Comparison of ENCODE assay signal across 24 cellular contexts in the genomic region with DNA sequence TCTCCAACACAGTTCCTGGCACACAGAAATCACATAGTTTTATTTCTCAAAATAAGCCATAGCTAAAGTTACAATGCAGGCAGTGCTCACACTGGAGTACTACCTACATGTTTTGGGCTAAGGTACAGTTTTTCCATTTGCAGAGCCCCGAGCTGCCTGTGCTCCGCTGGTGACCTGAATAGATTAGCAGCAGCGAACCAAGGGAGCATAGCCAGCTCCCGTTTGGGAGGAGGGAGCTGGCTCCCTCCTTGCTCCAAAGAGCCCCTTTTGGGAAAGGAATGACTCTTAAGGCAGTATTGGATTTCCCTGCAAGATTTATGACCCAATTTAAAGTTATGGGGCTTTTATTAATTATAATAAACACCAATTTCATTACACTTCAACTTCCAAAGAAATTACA.
"Had no signal": no experiment of that assay in that cellular context is flagged by ENCODE, and none has a peak within 500 bp of the region (broad histone marks: within the 10 kb centered on the region; RNA-seq: fewer than 3 reads in every experiment).

No MANE protein-coding gene starts in this region.

- H3K9me3 ChIP-seq: gastrocnemius medialis, prostate gland, spleen, testis, tibial artery had no signal

- H3K4me1 ChIP-seq: gastrocnemius medialis, prostate gland, spleen, testis, tibial artery had no signal

- H3K36me3 ChIP-seq: gastrocnemius medialis, prostate gland, spleen, tibial artery had no signal

- H3K4me3 Mint-ChIP-seq: memory B cell; natural killer cell treated with Interleukin-12 subunit alpha and Interleukin-12 subunit beta and Interleukin-15 and Interleukin-18, amount 100 ng/mL, for 72 hours; stimulated activated memory B cell treated with anti-CD40 and anti-IgM and Interleukin-4, amounts not matched to agents 10 μg/mL and 1 μg/mL and 100 μg/mL, for 72 hours; type B pancreatic cell had no signal

- FAIRE-seq: keratinocyte had no signal

- H3K27ac Mint-ChIP-seq: memory B cell; natural killer cell treated with Interleukin-12 subunit alpha and Interleukin-12 subunit beta and Interleukin-15 and Interleukin-18, amount 100 ng/mL, for 72 hours; stimulated activated memory B cell treated with anti-CD40 and anti-IgM and Interleukin-4, amounts not matched to agents 10 μg/mL and 1 μg/mL and 100 μg/mL, for 72 hours; type B pancreatic cell had no signal

- H3K4me1 Mint-ChIP-seq: memory B cell; stimulated activated memory B cell treated with anti-CD40 and anti-IgM and Interleukin-4, amounts not matched to agents 10 μg/mL and 1 μg/mL and 100 μg/mL, for 72 hours had no signal

- H3K4me3 ChIP-seq: dorsolateral prefrontal cortex, gastrocnemius medialis, lung, prostate gland, skin epidermis, spleen, testis, tibial artery had no signal

- H3K27me3 ChIP-seq: gastrocnemius medialis, testis had no signal

- H3K27me3 Mint-ChIP-seq: memory B cell had no signal

- H3K9me3 Mint-ChIP-seq: memory B cell; natural killer cell treated with Interleukin-12 subunit alpha and Interleukin-12 subunit beta and Interleukin-15 and Interleukin-18, amount 100 ng/mL, for 72 hours; stimulated activated memory B cell treated with anti-CD40 and anti-IgM and Interleukin-4, amounts not matched to agents 10 μg/mL and 1 μg/mL and 100 μg/mL, for 72 hours; type B pancreatic cell had no signal

- H3K27ac ChIP-seq: dorsolateral prefrontal cortex, epithelial cell of prostate, gastrocnemius medialis, prostate gland, skin epidermis, spleen, testis, tibial artery had no signal

- DNase-seq: effector CD4-positive, alpha-beta T cell; foreskin fibroblast; gastrocnemius medialis; head of caudate nucleus; nucleus accumbens; right cardiac atrium; spleen; stimulated activated CD4-positive, alpha-beta T cell treated with anti-CD3 and anti-CD28 coated beads, Interleukin-4, amount 100 ng/mL, for 4 hours; stimulated activated naive CD8-positive, alpha-beta T cell treated with anti-CD3 and anti-CD28 coated beads, Interleukin-15, Interleukin-2, amounts not matched to agents 100 U/mL and 50 U/mL, for 24 hours; substantia nigra; testis; tibial artery had no signal

- H3K36me3 Mint-ChIP-seq: memory B cell; natural killer cell treated with Interleukin-12 subunit alpha and Interleukin-12 subunit beta and Interleukin-15 and Interleukin-18, amount 100 ng/mL, for 72 hours; stimulated activated memory B cell treated with anti-CD40 and anti-IgM and Interleukin-4, amounts not matched to agents 10 μg/mL and 1 μg/mL and 100 μg/mL, for 72 hours; type B pancreatic cell had no signal

- ATAC-seq: esophagus mucosa; gastrocnemius medialis; left lobe of liver; natural killer cell treated with Interleukin-12 subunit alpha and Interleukin-12 subunit beta and Interleukin-15 and Interleukin-18, amount 100 ng/mL, for 72 hours; right cardiac atrium; stimulated activated memory B cell treated with anti-CD40 and anti-IgM and Interleukin-4, amounts not matched to agents 10 μg/mL and 1 μg/mL and 100 μg/mL, for 72 hours; stimulated activated naive CD8-positive, alpha-beta T cell treated with anti-CD3 and anti-CD28 coated beads, Interleukin-15, Interleukin-2, amounts not matched to agents 100 U/mL and 50 U/mL, for 24 hours had no signal
